26 cellular contexts compared by ENCODE assay signal in genomic region chr21:33572350-33572749, GRCh38. TPM values are rescaled to one million over a fixed set of nuclear protein-coding genes. Genes with fewer than 3 reads are reported as not detected.
DNase-seq lines count a peak whose midpoint lies in the region; ATAC-seq, FAIRE-seq and TF ChIP-seq lines count a peak whose summit lies in the region.
"Had no signal": no experiment of that assay in that cellular context is flagged by ENCODE, and none has a peak within 500 bp of the region (broad histone marks: within the 10 kb centered on the region; RNA-seq: fewer than 3 reads in every experiment).

No MANE protein-coding gene starts in this region.

- no peaks in the 10 kb centered on the region for H3K27me3 Mint-ChIP-seq in activated T-cell treated with anti-CD3 and anti-CD28 coated beads, Interleukin-2, amount 50 U/mL, for 72 hours (ENCODE audit: low read depth)
- no peaks in the 10 kb centered on the region for H3K27me3 Mint-ChIP-seq in T-helper 17 cell

- TF ChIP-seq RAD21 in HepG2 (CRISPR knock-in tag; IDR thresholded peaks at IDR 0.05): no peak

- in situ Hi-C loops in HepG2 (cut with HindIII; ENCODE audit: extremely low pct_ligation_motif_present, low pct_unique_long_range_greater_than_20kb): no loop called here

- TF ChIP-seq POLR2A in HepG2 (IDR thresholded peaks at IDR 0.05; ENCODE audit: insufficient read depth in 1 of 2, low read depth in 2 of 2, low read length in 2 of 2) (no peak), GM12892 (IDR thresholded peaks at IDR 0.05; ENCODE audit: low read depth, low read length) (no peak)

- H3K36me3 Mint-ChIP-seq in activated T-cell treated with anti-CD3 and anti-CD28 coated beads, Interleukin-2, amount 50 U/mL, for 72 hours (ENCODE audit: insufficient read depth in 2 of 2): peaks cover 6 to 32% of the 10 kb centered on the region in 2 donors
- H3K36me3 Mint-ChIP-seq in T-helper 17 cell (ENCODE audit: low read depth): peaks cover 3% of the 10 kb centered on the region

- no peak overlapping the region for H3K4me2 ChIP-seq in HepG2 (ENCODE audit: low read depth, low read length)
- H3K4me2 ChIP-seq: neural progenitor cell had no signal

- no peak overlapping the region for H3K4me3 Mint-ChIP-seq in activated T-cell treated with anti-CD3 and anti-CD28 coated beads, Interleukin-2, amount 50 U/mL, for 72 hours
- no peak overlapping the region for H3K4me3 Mint-ChIP-seq in T-helper 17 cell
- H3K4me3 Mint-ChIP-seq: neural progenitor cell had no signal

- TF ChIP-seq EP300 in HepG2 (IDR thresholded peaks at IDR 0.05; ENCODE audit: low read depth in 2 of 2, low read length in 2 of 2): no peak
- TF ChIP-seq EP300 in HepG2 (CRISPR knock-in tag; IDR thresholded peaks at IDR 0.05; ENCODE audit: borderline replicate concordance): no peak

- no peak overlapping the region for H3K9ac ChIP-seq in HepG2 (ENCODE audit: insufficient read depth, low read depth, low read length)

- no peaks in the 10 kb centered on the region for H3K9me3 Mint-ChIP-seq in activated T-cell treated with anti-CD3 and anti-CD28 coated beads, Interleukin-2, amount 50 U/mL, for 72 hours
- H3K9me3 Mint-ChIP-seq: neural progenitor cell had no signal

- intact Hi-C loops in HepG2 (cut with micrococcal nuclease; ENCODE audit: unreplicated experiment): no loop called here

- H3K27ac ChIP-seq in HepG2 (ENCODE audit: extremely low read length, insufficient read depth, low read length): no peak overlapping the region
- no peak overlapping the region for H3K27ac ChIP-seq in small intestine (ENCODE audit: low read depth in 1 of 2, low read length in 1 of 2)

- peaks cover 7% of the 10 kb centered on the region for H3K4me1 Mint-ChIP-seq in activated T-cell treated with anti-CD3 and anti-CD28 coated beads, Interleukin-2, amount 50 U/mL, for 72 hours (ENCODE audit: low read depth)
- H3K4me1 Mint-ChIP-seq in T-helper 17 cell: peaks cover 8% of the 10 kb centered on the region
- H3K4me1 Mint-ChIP-seq: neural progenitor cell had no signal

- no peak for TF ChIP-seq CTCF in HepG2 (CRISPR knock-in tag; IDR thresholded peaks at IDR 0.05)

- peak overlapping the region; percentile 95 for H3K27ac Mint-ChIP-seq in activated T-cell treated with anti-CD3 and anti-CD28 coated beads, Interleukin-2, amount 50 U/mL, for 72 hours
- peak overlapping the region; percentile 41 for H3K27ac Mint-ChIP-seq in T-helper 17 cell
- H3K27ac Mint-ChIP-seq: neural progenitor cell had no signal

- peaks cover 5% of the 10 kb centered on the region for H3K79me2 ChIP-seq in HepG2 (ENCODE audit: insufficient read depth, low read length)

- 44% methylated on average over 3 of the region's 3 CpGs for WGBS in HepG2 (ENCODE audit: low lambda C conversion rate)
- 19 to 36% (median 34%) methylated on average over 3 of the region's 3 CpGs for WGBS in small intestine, 3 donors

- DNase-seq in activated T-cell treated with anti-CD3 and anti-CD28 coated beads, Interleukin-2, amount 50 U/mL, for 72 hours: no peak
- no peak for DNase-seq in activated T-cell treated with anti-CD3 and anti-CD28 coated beads, Interleukin-2, amount 50 U/mL, for 1 hour
- no peak for DNase-seq in T-helper 17 cell
- DNase-seq in HepG2 (ENCODE audit: low spot score): no peak
- peak; percentile 50 for DNase-seq in small intestine
- no peak for DNase-seq in COR-L47 (lab: John Stamatoyannopoulos, UW)
- no peak for DNase-seq in GM12892 (ENCODE audit: insufficient read length)
- DNase-seq: activated CD4-positive, alpha-beta T cell treated with anti-CD3 and anti-CD28 coated beads for 48 hours; activated CD8-positive, alpha-beta memory T cell treated with anti-CD3 and anti-CD28 coated beads, Interleukin-2, amount 50 U/mL, for 48 hours; activated naive CD4-positive, alpha-beta T cell; aorta; DMS 273 treated with DMSO at 0.1 percent for 48 hours; effector CD4-positive, alpha-beta T cell; GDM1; KG1; midbrain; MV-4-11; NCI-H187; NCI-H748 treated with DMSO at 0.1 percent for 48 hours; SIG-M5; T-helper 1 cell had no signal

- no peak overlapping the region for H2AFZ ChIP-seq in HepG2 (ENCODE audit: low read length)
- H2AFZ ChIP-seq: neural progenitor cell had no signal

- CTCF ChIA-PET in HepG2 (lab: Yijun Ruan, JAX; ENCODE audit: low intra/inter-chr PET ratio, low total read pairs): no interaction called here

- no peaks in the 10 kb centered on the region for H4K20me1 ChIP-seq in HepG2 (ENCODE audit: insufficient read depth, low read length)

- FAIRE-seq in HepG2 (lab: Jason Lieb, UNC): no peak
- FAIRE-seq in small intestine (lab: Jason Lieb, UNC): no peak
- no peak for FAIRE-seq in GM12892 (lab: Jason Lieb, UNC)
- FAIRE-seq: GM19239, H1 had no signal

- BruUV-seq in HepG2 (replicated peaks; lab: Mats Ljungman, UMichigan): no TSS peak

- H3K36me3 ChIP-seq in HepG2 (replicated peaks in 1 of 2; ENCODE audit: control insufficient read depth in 1 of 2, insufficient read depth in 2 of 2, low read length in 2 of 2): peaks cover 7 to 30% of the 10 kb centered on the region in 2 experiments
- H3K36me3 ChIP-seq in small intestine (ENCODE audit: control insufficient read depth in 2 of 2, insufficient read depth in 2 of 2, low read length in 2 of 2): peaks cover 11 to 19% of the 10 kb centered on the region in 2 donors

- H3K9me3 ChIP-seq in T-helper 17 cell (ENCODE audit: control insufficient read depth, low read length, poor library complexity, severe bottlenecking): no peaks in the 10 kb centered on the region
- H3K9me3 ChIP-seq in HepG2 (ENCODE audit: low read length): no peaks in the 10 kb centered on the region
- H3K9me3 ChIP-seq in small intestine (ENCODE audit: control insufficient read depth, low read depth): no peaks in the 10 kb centered on the region

- POLR2A ChIA-PET in HepG2 (lab: Yijun Ruan, JAX): interaction anchor here (1.2 kb wide), 1 partner anchor 16 kb away, joined by 5 read pairs; the partner anchor contains the start of gene DONSON

- H3K4me1 ChIP-seq in HepG2 (ENCODE audit: insufficient read depth, low read length): peaks cover 76% of the 10 kb centered on the region
- no peaks in the 10 kb centered on the region for H3K4me1 ChIP-seq in small intestine (ENCODE audit: control insufficient read depth in 2 of 2, insufficient read depth in 1 of 2, low read depth in 1 of 2, low read length in 1 of 2)
- H3K4me1 ChIP-seq: neural progenitor cell had no signal

- no peaks in the 10 kb centered on the region for H3K27me3 ChIP-seq in HepG2 (ENCODE audit: control insufficient read depth in 1 of 2, insufficient read depth in 2 of 2, low read length in 2 of 2)
- no peaks in the 10 kb centered on the region for H3K27me3 ChIP-seq in small intestine (ENCODE audit: control insufficient read depth in 2 of 2, insufficient read depth in 2 of 2, low read length in 2 of 2)
- H3K27me3 ChIP-seq: neural progenitor cell had no signal

- H3K4me3 ChIP-seq in HepG2 (replicated peaks in 1 of 3; ENCODE audit: insufficient read depth in 1 of 3, low read depth in 2 of 3, low read length in 3 of 3) (no peak overlapping the region), small intestine (ENCODE audit: low read depth in 1 of 2, low read length in 2 of 2) (no peak overlapping the region)
- H3K4me3 ChIP-seq: neural progenitor cell had no signal

- ATAC-seq in activated T-cell treated with anti-CD3 and anti-CD28 coated beads, Interleukin-2, amount 50 U/mL, for 72 hours (replicated peaks in 1 of 2): peak in 1 of 2 donors; percentile 35
- no peak for ATAC-seq in T-helper 17 cell
- ATAC-seq in HepG2: no peak
- no peak for ATAC-seq in GM19463 (IDR thresholded peaks at IDR 0.05; ENCODE audit: unreplicated experiment)
- ATAC-seq: esophagus mucosa had no signal

RNA-seq across cellular contexts. Expression of gene DONSON, which starts 16.1 kb away (rescaled TPM):
- total RNA-seq in activated T-cell treated with anti-CD3 and anti-CD28 coated beads, Interleukin-2, amount 50 U/mL, for 72 hours: 10 to 100 TPM; 39.7 to 46.5 TPM
- total RNA-seq in T-helper 17 cell (10 to 100 TPM in 1 of 2 donors, 1 to 10 TPM in 1; 8.9 to 10.0 TPM), HepG2 (2016; rRNA removed; fragmentation: Illumina TruSeq; extraction: Trizol) (60.8 and 63.6 TPM in 2 replicates)
- total RNA-seq in HepG2 (2016; cell fraction: cytosol; rRNA removed; fragmentation: Illumina TruSeq; extraction: Trizol; ENCODE audit: low read depth): 19.3 and 25.7 TPM in 2 replicates
- 63.7 and 64.8 TPM in 2 replicates for total RNA-seq in HepG2 (2016; cell fraction: insoluble cytoplasmic fraction; rRNA removed; fragmentation: Illumina TruSeq; extraction: Trizol)
- 39.0 and 44.1 TPM in 2 replicates for total RNA-seq in HepG2 (2016; cell fraction: membrane; rRNA removed; fragmentation: Illumina TruSeq; extraction: Trizol)
- total RNA-seq in HepG2 (2016; cell fraction: nucleus; rRNA removed; fragmentation: Illumina TruSeq; extraction: Trizol): 49.7 and 57.4 TPM in 2 replicates
- polyA plus RNA-seq in HepG2 (2011; rRNA removed) (23.8 and 35.4 TPM in 2 replicates), small intestine (10 to 100 TPM in 2 of 3 donors, 1 to 10 TPM in 1; 8.9 to 15.7 (median 14.8) TPM)
- 14.5 and 16.8 TPM in 2 replicates for polyA plus RNA-seq in HepG2 (2011; cell fraction: cytosol; rRNA removed)
- polyA plus RNA-seq in HepG2 (2011; cell fraction: nucleus; rRNA removed): 32.1 and 34.6 TPM in 2 replicates
- polyA plus RNA-seq in HepG2 (2012): 27.0 and 35.7 TPM in 2 replicates
- polyA plus RNA-seq in HepG2 (2016; cell fraction: cytosol; fragmentation: Illumina TruSeq; extraction: Trizol; ENCODE audit: low read depth): 14.8 and 16.8 TPM in 2 replicates
- polyA plus RNA-seq in HepG2 (2016; cell fraction: insoluble cytoplasmic fraction; fragmentation: Illumina TruSeq; extraction: Trizol; ENCODE audit: low read depth): 70.4 and 76.8 TPM in 2 replicates
- polyA plus RNA-seq in HepG2 (2016; cell fraction: membrane; fragmentation: Illumina TruSeq; extraction: Trizol; ENCODE audit: low read depth): 27.4 and 32.3 TPM in 2 replicates
- 91.6 and 102 TPM in 2 replicates for polyA plus RNA-seq in HepG2 (2016; cell fraction: nucleus; fragmentation: Illumina TruSeq; extraction: Trizol; ENCODE audit: insufficient read depth, low read depth)
- 21.0 and 36.0 TPM in 2 replicates for polyA minus RNA-seq in HepG2 (2011; rRNA and poly(A)+ RNA removed; ENCODE audit: low replicate concordance)
- polyA minus RNA-seq in HepG2 (2011; cell fraction: cytosol; rRNA and poly(A)+ RNA removed): 14.6 and 17.7 TPM in 2 replicates
- polyA minus RNA-seq in HepG2 (2011; cell fraction: nucleus; rRNA and poly(A)+ RNA removed): 23.7 and 27.5 TPM in 2 replicates
- 50.5 TPM for polyA plus RNA-seq in GM12892 (2012; ENCODE audit: missing spikeins)

RNA-seq across cellular contexts. Expression of gene SON, which starts 29.5 kb away (rescaled TPM):
- 100 to 1,000 TPM; 271 to 282 TPM for total RNA-seq in activated T-cell treated with anti-CD3 and anti-CD28 coated beads, Interleukin-2, amount 50 U/mL, for 72 hours
- total RNA-seq in T-helper 17 cell (100 to 1,000 TPM; 324 to 380 TPM), HepG2 (2016; rRNA removed; fragmentation: Illumina TruSeq; extraction: Trizol) (78.3 and 291 TPM in 2 replicates)
- 8.5 and 9.3 TPM in 2 replicates for total RNA-seq in HepG2 (2016; cell fraction: cytosol; rRNA removed; fragmentation: Illumina TruSeq; extraction: Trizol; ENCODE audit: low read depth)
- total RNA-seq in HepG2 (2016; cell fraction: insoluble cytoplasmic fraction; rRNA removed; fragmentation: Illumina TruSeq; extraction: Trizol): 71.9 and 282 TPM in 2 replicates
- 38.8 and 42.6 TPM in 2 replicates for total RNA-seq in HepG2 (2016; cell fraction: membrane; rRNA removed; fragmentation: Illumina TruSeq; extraction: Trizol)
- 173 and 188 TPM in 2 replicates for total RNA-seq in HepG2 (2016; cell fraction: nucleus; rRNA removed; fragmentation: Illumina TruSeq; extraction: Trizol)
- polyA plus RNA-seq in HepG2 (2011; rRNA removed) (60.8 and 61.3 TPM in 2 replicates), small intestine (10 to 100 TPM; 76.1 to 93.3 (median 84.3) TPM)
- 27.3 and 38.0 TPM in 2 replicates for polyA plus RNA-seq in HepG2 (2011; cell fraction: cytosol; rRNA removed)
- 184 and 204 TPM in 2 replicates for polyA plus RNA-seq in HepG2 (2011; cell fraction: nucleus; rRNA removed)
- 121 and 128 TPM in 2 replicates for polyA plus RNA-seq in HepG2 (2012)
- polyA plus RNA-seq in HepG2 (2016; cell fraction: cytosol; fragmentation: Illumina TruSeq; extraction: Trizol; ENCODE audit: low read depth): 4.6 and 5.8 TPM in 2 replicates
- polyA plus RNA-seq in HepG2 (2016; cell fraction: insoluble cytoplasmic fraction; fragmentation: Illumina TruSeq; extraction: Trizol; ENCODE audit: low read depth): 116 and 145 TPM in 2 replicates
- polyA plus RNA-seq in HepG2 (2016; cell fraction: membrane; fragmentation: Illumina TruSeq; extraction: Trizol; ENCODE audit: low read depth): 16.5 and 18.3 TPM in 2 replicates
- polyA plus RNA-seq in HepG2 (2016; cell fraction: nucleus; fragmentation: Illumina TruSeq; extraction: Trizol; ENCODE audit: insufficient read depth, low read depth): 242 and 248 TPM in 2 replicates
- 192 and 202 TPM in 2 replicates for polyA minus RNA-seq in HepG2 (2011; rRNA and poly(A)+ RNA removed; ENCODE audit: low replicate concordance)
- polyA minus RNA-seq in HepG2 (2011; cell fraction: cytosol; rRNA and poly(A)+ RNA removed): 80.6 and 107 TPM in 2 replicates
- polyA minus RNA-seq in HepG2 (2011; cell fraction: nucleus; rRNA and poly(A)+ RNA removed): 280 and 289 TPM in 2 replicates
- polyA plus RNA-seq in GM12892 (2012; ENCODE audit: missing spikeins): 144 TPM

RNA-seq across cellular contexts. Expression of gene GART, which starts 30.4 kb away (rescaled TPM):
- 100 to 1,000 TPM; 164 to 184 TPM for total RNA-seq in activated T-cell treated with anti-CD3 and anti-CD28 coated beads, Interleukin-2, amount 50 U/mL, for 72 hours
- total RNA-seq in T-helper 17 cell (10 to 100 TPM; 40.0 to 44.8 TPM), HepG2 (2016; rRNA removed; fragmentation: Illumina TruSeq; extraction: Trizol) (109 and 151 TPM in 2 replicates)
- total RNA-seq in HepG2 (2016; cell fraction: cytosol; rRNA removed; fragmentation: Illumina TruSeq; extraction: Trizol; ENCODE audit: low read depth): 31.1 and 36.8 TPM in 2 replicates
- 113 and 146 TPM in 2 replicates for total RNA-seq in HepG2 (2016; cell fraction: insoluble cytoplasmic fraction; rRNA removed; fragmentation: Illumina TruSeq; extraction: Trizol)
- total RNA-seq in HepG2 (2016; cell fraction: membrane; rRNA removed; fragmentation: Illumina TruSeq; extraction: Trizol): 32.8 and 39.5 TPM in 2 replicates
- total RNA-seq in HepG2 (2016; cell fraction: nucleus; rRNA removed; fragmentation: Illumina TruSeq; extraction: Trizol): 90.9 and 99.5 TPM in 2 replicates
- polyA plus RNA-seq in HepG2 (2011; rRNA removed) (17.7 and 17.9 TPM in 2 replicates), small intestine (10 to 100 TPM; 21.9 to 34.3 (median 24.8) TPM)
- 9.6 and 13.2 TPM in 2 replicates for polyA plus RNA-seq in HepG2 (2011; cell fraction: cytosol; rRNA removed)
- 19.9 and 27.1 TPM in 2 replicates for polyA plus RNA-seq in HepG2 (2011; cell fraction: nucleus; rRNA removed)
- 50.5 and 59.0 TPM in 2 replicates for polyA plus RNA-seq in HepG2 (2012)
- 4.4 and 5.6 TPM in 2 replicates for polyA plus RNA-seq in HepG2 (2016; cell fraction: cytosol; fragmentation: Illumina TruSeq; extraction: Trizol; ENCODE audit: low read depth)
- polyA plus RNA-seq in HepG2 (2016; cell fraction: insoluble cytoplasmic fraction; fragmentation: Illumina TruSeq; extraction: Trizol; ENCODE audit: low read depth): 99.4 and 99.8 TPM in 2 replicates
- polyA plus RNA-seq in HepG2 (2016; cell fraction: membrane; fragmentation: Illumina TruSeq; extraction: Trizol; ENCODE audit: low read depth): 8.6 and 10.6 TPM in 2 replicates
- 70.2 and 73.8 TPM in 2 replicates for polyA plus RNA-seq in HepG2 (2016; cell fraction: nucleus; fragmentation: Illumina TruSeq; extraction: Trizol; ENCODE audit: insufficient read depth, low read depth)
- 15.8 and 35.7 TPM in 2 replicates for polyA minus RNA-seq in HepG2 (2011; rRNA and poly(A)+ RNA removed; ENCODE audit: low replicate concordance)
- 21.5 and 23.0 TPM in 2 replicates for polyA minus RNA-seq in HepG2 (2011; cell fraction: cytosol; rRNA and poly(A)+ RNA removed)
- 73.8 and 95.2 TPM in 2 replicates for polyA minus RNA-seq in HepG2 (2011; cell fraction: nucleus; rRNA and poly(A)+ RNA removed)
- 82.7 TPM for polyA plus RNA-seq in GM12892 (2012; ENCODE audit: missing spikeins)
